In genomic region chr1:1089731-1090423, GRCh38 we compare ENCODE assay signal across 1 cellular context.
TF ChIP-seq lines count a peak whose summit lies in the region.

No MANE protein-coding gene starts in this region.

TF ChIP-seq in K562, 482 proteins besides CTCF, POLR2A, EP300 and RAD21:
- TF ChIP-seq PKNOX1 (IDR thresholded peaks at IDR 0.05) (no peak), FIP1L1 (IDR thresholded peaks at IDR 0.05; ENCODE audit: low read depth, low read length, poor library complexity, severe bottlenecking) (peak; percentile 1), POLR2G (IDR thresholded peaks at IDR 0.05; ENCODE audit: low read depth, low read length) (peak; percentile 18; the same call in 1 of the 2 replicates), ZKSCAN8 (CRISPR knock-in tag; IDR thresholded peaks at IDR 0.05) (no peak)
